Comparison of ENCODE assay signal across 8 cellular contexts in the genomic region with DNA sequence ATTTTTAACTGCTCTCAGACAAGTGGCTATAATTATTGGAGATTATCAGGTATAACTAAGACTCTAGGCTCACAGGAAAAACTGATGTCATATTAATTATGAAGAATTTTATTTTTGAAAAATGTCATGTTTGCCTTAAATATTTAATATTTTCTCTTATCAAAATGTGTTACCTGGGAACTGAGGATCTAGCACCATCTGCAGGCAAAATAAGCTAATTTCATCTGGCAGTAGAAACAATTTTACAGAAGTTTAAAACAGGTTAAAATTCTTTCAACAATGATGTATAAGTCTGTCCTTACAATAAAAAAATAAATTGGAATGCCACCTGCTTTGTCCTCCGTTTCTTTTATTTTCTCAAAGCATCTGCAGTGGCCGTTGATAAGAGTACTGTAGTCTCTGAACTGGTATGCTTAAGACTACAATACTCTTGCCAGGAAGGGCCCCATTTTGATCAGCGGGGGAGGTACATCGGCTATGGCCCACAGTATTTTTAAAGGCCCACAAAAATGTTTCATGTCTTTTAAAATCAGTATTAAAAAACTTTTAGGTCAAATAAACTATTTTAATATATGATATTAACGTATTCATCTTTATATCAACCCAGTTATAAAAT.
DNase-seq lines count a peak whose midpoint lies in the region; ATAC-seq and TF ChIP-seq lines count a peak whose summit lies in the region.

No MANE protein-coding gene starts in this region.

- no peak for ATAC-seq in natural killer cell
- no peak for ATAC-seq in natural killer cell treated with Interleukin-12 subunit alpha and Interleukin-12 subunit beta and Interleukin-15 and Interleukin-18, amount 100 ng/mL, for 72 hours
- no peak for ATAC-seq in effector memory CD8-positive, alpha-beta T cell (replicated peaks)

- H4K20me1 ChIP-seq in osteoblast (ENCODE audit: insufficient read depth, low read length) = no peaks in the 10 kb centered on the region

- no peak overlapping the region for H3K27ac ChIP-seq in osteoblast (ENCODE audit: low read depth, low read length)

- no peak overlapping the region for H3K4me2 ChIP-seq in osteoblast (ENCODE audit: insufficient read depth, low read length)

- H3K9me3 Mint-ChIP-seq in natural killer cell = no peaks in the 10 kb centered on the region
- H3K9me3 Mint-ChIP-seq in natural killer cell treated with Interleukin-12 subunit alpha and Interleukin-12 subunit beta and Interleukin-15 and Interleukin-18, amount 100 ng/mL, for 72 hours = no peaks in the 10 kb centered on the region
- no peaks in the 10 kb centered on the region for H3K9me3 Mint-ChIP-seq in effector memory CD8-positive, alpha-beta T cell

- H3K4me3 Mint-ChIP-seq in natural killer cell = no peak overlapping the region
- H3K4me3 Mint-ChIP-seq in natural killer cell treated with Interleukin-12 subunit alpha and Interleukin-12 subunit beta and Interleukin-15 and Interleukin-18, amount 100 ng/mL, for 72 hours = no peak overlapping the region
- H3K4me3 Mint-ChIP-seq in effector memory CD8-positive, alpha-beta T cell = no peak overlapping the region

- intact Hi-C loops in natural killer cell (cut with micrococcal nuclease) = loop anchor here (5.0 kb wide), 1 partner anchor 895 kb away; no protein-coding TSS in a partner anchor

- no peaks in the 10 kb centered on the region for H3K4me1 Mint-ChIP-seq in natural killer cell
- no peaks in the 10 kb centered on the region for H3K4me1 Mint-ChIP-seq in natural killer cell treated with Interleukin-12 subunit alpha and Interleukin-12 subunit beta and Interleukin-15 and Interleukin-18, amount 100 ng/mL, for 72 hours (ENCODE audit: low read depth in 2 of 2)
- no peaks in the 10 kb centered on the region for H3K4me1 Mint-ChIP-seq in effector memory CD8-positive, alpha-beta T cell (ENCODE audit: low read depth in 2 of 2)

- H3K36me3 ChIP-seq in osteoblast (ENCODE audit: insufficient read depth, low read length) = no peaks in the 10 kb centered on the region

- TF ChIP-seq CTCF in natural killer cell (IDR thresholded peaks at IDR 0.05) (peak; percentile 83), osteoblast (IDR thresholded peaks at IDR 0.05; ENCODE audit: extremely low read depth, low read depth, low read length) (peak; percentile 61)

- no peaks in the 10 kb centered on the region for H3K79me2 ChIP-seq in osteoblast (ENCODE audit: insufficient read depth, low read length)

- DNase-seq in natural killer cell (no peak), NCI-H2227 (lab: John Stamatoyannopoulos, UW; ENCODE audit: unreplicated experiment) (peak; percentile 43), osteoblast (ENCODE audit: insufficient read length, low spot score, missing footprints) (no peak), NCI-H748 treated with DMSO at 0.1 percent for 48 hours (lab: John Stamatoyannopoulos, UW) (no peak), COLO668 (lab: John Stamatoyannopoulos, UW; ENCODE audit: unreplicated experiment) (no peak)
- DNase-seq in natural killer cell treated with Interleukin-12 subunit alpha and Interleukin-12 subunit beta and Interleukin-15 and Interleukin-18, amount 100 ng/mL, for 72 hours (ENCODE audit: low spot score) = no peak
- peak in 2 of 3 experiments; percentile 10 to 15 for DNase-seq in effector memory CD8-positive, alpha-beta T cell
- no peak for DNase-seq in activated CD8-positive, alpha-beta memory T cell treated with anti-CD3 and anti-CD28 coated beads for 24 hours

- no peak overlapping the region for H3K27ac Mint-ChIP-seq in natural killer cell
- H3K27ac Mint-ChIP-seq in natural killer cell treated with Interleukin-12 subunit alpha and Interleukin-12 subunit beta and Interleukin-15 and Interleukin-18, amount 100 ng/mL, for 72 hours = no peak overlapping the region
- H3K27ac Mint-ChIP-seq in effector memory CD8-positive, alpha-beta T cell = no peak overlapping the region

- no peaks in the 10 kb centered on the region for H3K27me3 Mint-ChIP-seq in natural killer cell (ENCODE audit: low read depth in 2 of 2)
- H3K27me3 Mint-ChIP-seq in natural killer cell treated with Interleukin-12 subunit alpha and Interleukin-12 subunit beta and Interleukin-15 and Interleukin-18, amount 100 ng/mL, for 72 hours = peaks cover 0 to 3% of the 10 kb centered on the region in 2 donors
- peaks cover 14 to 18% of the 10 kb centered on the region in 2 donors for H3K27me3 Mint-ChIP-seq in effector memory CD8-positive, alpha-beta T cell

- H3K27me3 ChIP-seq in osteoblast (ENCODE audit: insufficient read depth, low read length) = no peaks in the 10 kb centered on the region

- H3K36me3 Mint-ChIP-seq in natural killer cell = no peaks in the 10 kb centered on the region
- H3K36me3 Mint-ChIP-seq in natural killer cell treated with Interleukin-12 subunit alpha and Interleukin-12 subunit beta and Interleukin-15 and Interleukin-18, amount 100 ng/mL, for 72 hours = no peaks in the 10 kb centered on the region
- no peaks in the 10 kb centered on the region for H3K36me3 Mint-ChIP-seq in effector memory CD8-positive, alpha-beta T cell (ENCODE audit: insufficient read depth)

- no peak overlapping the region for H2AFZ ChIP-seq in osteoblast (ENCODE audit: low read length)

- H3K4me1 ChIP-seq in osteoblast (ENCODE audit: insufficient read depth, low read length) = no peaks in the 10 kb centered on the region

- H3K9me3 ChIP-seq in osteoblast (ENCODE audit: low read depth, low read length) = no peaks in the 10 kb centered on the region

- no peak overlapping the region for H3K4me3 ChIP-seq in osteoblast (ENCODE audit: insufficient read depth, low read length)

Comparison
In these comparisons a context has a peak if more than half of its experiments do, and no peak if none do; other contexts are left out.
1. DNase-seq: peak in NCI-H2227 (single experiment) and effector memory CD8-positive, alpha-beta T cell (2 of 3); none in natural killer cell (single experiment), natural killer cell treated with Interleukin-12 subunit alpha and Interleukin-12 subunit beta and Interleukin-15 and Interleukin-18, amount 100 ng/mL, for 72 hours (single experiment), osteoblast (single experiment), NCI-H748 treated with DMSO at 0.1 percent for 48 hours (single experiment), COLO668 (single experiment) and activated CD8-positive, alpha-beta memory T cell treated with anti-CD3 and anti-CD28 coated beads for 24 hours (single experiment).